ENCODE assay signal across 29 cellular contexts in genomic region chr14:104172880-104173279, GRCh38. TPM values are rescaled to one million over a fixed set of nuclear protein-coding genes. Genes with fewer than 3 reads are reported as not detected.
"Had no signal": no experiment of that assay in that cellular context is flagged by ENCODE, and none has a peak within 500 bp of the region (broad histone marks: within the 10 kb centered on the region; RNA-seq: fewer than 3 reads in every experiment).

No MANE protein-coding gene starts in this region.

- H3K9me3 Mint-ChIP-seq: naive thymus-derived CD8-positive, alpha-beta T cell; natural killer cell treated with Interleukin-12 subunit alpha and Interleukin-12 subunit beta and Interleukin-15 and Interleukin-18, amount 100 ng/mL, for 72 hours; nephron progenitor cell; neural crest cell; stimulated activated effector memory CD8-positive, alpha-beta T cell treated with anti-CD3 and anti-CD28 coated beads, Interleukin-12 subunit alpha, Interleukin-12 subunit beta, amount 100 ng/mL, for 72 hours; stimulated activated naive B cell treated with anti-CD40 and anti-IgM and Interleukin-4, amounts not matched to agents 10 μg/mL and 1 μg/mL and 100 μg/mL, for 72 hours; stimulated activated naive CD8-positive, alpha-beta T cell treated with anti-CD3 and anti-CD28 coated beads, Interleukin-15, Interleukin-2, amounts not matched to agents 100 ng/mL and 50 ng/mL, for 24 hours; type B pancreatic cell had no signal

- H3K27ac ChIP-seq: ovary, parathyroid adenoma, psoas muscle, right lobe of liver, sigmoid colon, stomach, thoracic aorta, thyroid gland, tibial nerve, upper lobe of right lung, uterus had no signal

- DNase-seq: naive thymus-derived CD8-positive, alpha-beta T cell; nephron progenitor cell; occipital lobe; ovary; posterior cingulate gyrus; psoas muscle; right cardiac atrium; right lobe of liver; sigmoid colon; small intestine; stimulated activated CD4-positive, alpha-beta T cell treated with anti-CD3 and anti-CD28 coated beads, Interleukin-15, amount 100 ng/mL, for 24 hours; stimulated activated CD4-positive, alpha-beta T cell treated with anti-CD3 and anti-CD28 coated beads, Interleukin-2, amount 100 ng/mL, for 24 hours; stimulated activated CD4-positive, alpha-beta T cell treated with anti-CD3 and anti-CD28 coated beads, Interleukin-2, amount 100 ng/mL, for 48 hours; stimulated activated CD4-positive, alpha-beta T cell treated with anti-CD3 and anti-CD28 coated beads, Interleukin-4, amount 100 ng/mL, for 24 hours; stimulated activated naive B cell treated with anti-CD40 and anti-IgM and Interleukin-4, amounts not matched to agents 10 μg/mL and 1 μg/mL and 100 μg/mL, for 72 hours; stimulated activated naive CD4-positive, alpha-beta T cell treated with Interleukin-2 at 50 U/mL for 16 hours; stomach; thyroid gland; upper lobe of right lung; uterus had no signal

- H3K9me3 ChIP-seq: ovary, psoas muscle, right lobe of liver, sigmoid colon, stomach, thoracic aorta, thyroid gland, tibial nerve, upper lobe of right lung, uterus had no signal

- H3K27ac Mint-ChIP-seq: natural killer cell treated with Interleukin-12 subunit alpha and Interleukin-12 subunit beta and Interleukin-15 and Interleukin-18, amount 100 ng/mL, for 72 hours; nephron progenitor cell; stimulated activated effector memory CD8-positive, alpha-beta T cell treated with anti-CD3 and anti-CD28 coated beads, Interleukin-12 subunit alpha, Interleukin-12 subunit beta, amount 100 ng/mL, for 72 hours; stimulated activated naive B cell treated with anti-CD40 and anti-IgM and Interleukin-4, amounts not matched to agents 10 μg/mL and 1 μg/mL and 100 μg/mL, for 72 hours; stimulated activated naive CD8-positive, alpha-beta T cell treated with anti-CD3 and anti-CD28 coated beads, Interleukin-15, Interleukin-2, amounts not matched to agents 100 ng/mL and 50 ng/mL, for 24 hours; type B pancreatic cell had no signal

- H3K4me3 Mint-ChIP-seq: naive thymus-derived CD8-positive, alpha-beta T cell; natural killer cell treated with Interleukin-12 subunit alpha and Interleukin-12 subunit beta and Interleukin-15 and Interleukin-18, amount 100 ng/mL, for 72 hours; nephron progenitor cell; neural crest cell; stimulated activated effector memory CD8-positive, alpha-beta T cell treated with anti-CD3 and anti-CD28 coated beads, Interleukin-12 subunit alpha, Interleukin-12 subunit beta, amount 100 ng/mL, for 72 hours; stimulated activated naive B cell treated with anti-CD40 and anti-IgM and Interleukin-4, amounts not matched to agents 10 μg/mL and 1 μg/mL and 100 μg/mL, for 72 hours; stimulated activated naive CD8-positive, alpha-beta T cell treated with anti-CD3 and anti-CD28 coated beads, Interleukin-15, Interleukin-2, amounts not matched to agents 100 ng/mL and 50 ng/mL, for 24 hours had no signal

- H3K9ac ChIP-seq: parathyroid adenoma had no signal

- ATAC-seq: naive thymus-derived CD8-positive, alpha-beta T cell; natural killer cell treated with Interleukin-12 subunit alpha and Interleukin-12 subunit beta and Interleukin-15 and Interleukin-18, amount 100 ng/mL, for 72 hours; psoas muscle; right cardiac atrium; right lobe of liver; stimulated activated effector memory CD8-positive, alpha-beta T cell treated with anti-CD3 and anti-CD28 coated beads, Interleukin-12 subunit alpha, Interleukin-12 subunit beta, amount 100 ng/mL, for 72 hours; stimulated activated naive B cell treated with anti-CD40 and anti-IgM and Interleukin-4, amounts not matched to agents 10 μg/mL and 1 μg/mL and 100 μg/mL, for 72 hours; upper lobe of right lung had no signal

- H3K4me1 ChIP-seq: psoas muscle, right lobe of liver, sigmoid colon, thyroid gland, tibial nerve, upper lobe of right lung, uterus had no signal

- H3K4me3 ChIP-seq: ovary, psoas muscle, right lobe of liver, sigmoid colon, stomach, thoracic aorta, thyroid gland, tibial nerve, upper lobe of right lung, uterus had no signal

- H3K27me3 Mint-ChIP-seq: naive thymus-derived CD8-positive, alpha-beta T cell; natural killer cell treated with Interleukin-12 subunit alpha and Interleukin-12 subunit beta and Interleukin-15 and Interleukin-18, amount 100 ng/mL, for 72 hours; stimulated activated naive B cell treated with anti-CD40 and anti-IgM and Interleukin-4, amounts not matched to agents 10 μg/mL and 1 μg/mL and 100 μg/mL, for 72 hours; stimulated activated naive CD8-positive, alpha-beta T cell treated with anti-CD3 and anti-CD28 coated beads, Interleukin-15, Interleukin-2, amounts not matched to agents 100 ng/mL and 50 ng/mL, for 24 hours; type B pancreatic cell had no signal

- H3K4me1 Mint-ChIP-seq: naive thymus-derived CD8-positive, alpha-beta T cell; stimulated activated effector memory CD8-positive, alpha-beta T cell treated with anti-CD3 and anti-CD28 coated beads, Interleukin-12 subunit alpha, Interleukin-12 subunit beta, amount 100 ng/mL, for 72 hours; stimulated activated naive B cell treated with anti-CD40 and anti-IgM and Interleukin-4, amounts not matched to agents 10 μg/mL and 1 μg/mL and 100 μg/mL, for 72 hours had no signal

- H3K27me3 ChIP-seq: ovary, right lobe of liver, sigmoid colon, thyroid gland, tibial nerve, upper lobe of right lung, uterus had no signal

- H3K79me2 ChIP-seq: parathyroid adenoma had no signal

- H3K36me3 Mint-ChIP-seq: naive thymus-derived CD8-positive, alpha-beta T cell; natural killer cell treated with Interleukin-12 subunit alpha and Interleukin-12 subunit beta and Interleukin-15 and Interleukin-18, amount 100 ng/mL, for 72 hours; stimulated activated effector memory CD8-positive, alpha-beta T cell treated with anti-CD3 and anti-CD28 coated beads, Interleukin-12 subunit alpha, Interleukin-12 subunit beta, amount 100 ng/mL, for 72 hours; stimulated activated naive B cell treated with anti-CD40 and anti-IgM and Interleukin-4, amounts not matched to agents 10 μg/mL and 1 μg/mL and 100 μg/mL, for 72 hours; type B pancreatic cell had no signal

- H3K36me3 ChIP-seq: ovary, right lobe of liver, sigmoid colon, thoracic aorta, thyroid gland, upper lobe of right lung, uterus had no signal

RNA-seq across cellular contexts. Expression of gene KIF26A, which starts 34.5 kb away (rescaled TPM):
- total RNA-seq: natural killer cell treated with Interleukin-12 subunit alpha and Interleukin-12 subunit beta and Interleukin-15 and Interleukin-18, amount 100 ng/mL, for 72 hours; osteoblast had no signal
- polyA plus RNA-seq: naive thymus-derived CD8-positive, alpha-beta T cell had no signal
